Comparison of ENCODE assay signal across 10 cellular contexts in the genomic region with DNA sequence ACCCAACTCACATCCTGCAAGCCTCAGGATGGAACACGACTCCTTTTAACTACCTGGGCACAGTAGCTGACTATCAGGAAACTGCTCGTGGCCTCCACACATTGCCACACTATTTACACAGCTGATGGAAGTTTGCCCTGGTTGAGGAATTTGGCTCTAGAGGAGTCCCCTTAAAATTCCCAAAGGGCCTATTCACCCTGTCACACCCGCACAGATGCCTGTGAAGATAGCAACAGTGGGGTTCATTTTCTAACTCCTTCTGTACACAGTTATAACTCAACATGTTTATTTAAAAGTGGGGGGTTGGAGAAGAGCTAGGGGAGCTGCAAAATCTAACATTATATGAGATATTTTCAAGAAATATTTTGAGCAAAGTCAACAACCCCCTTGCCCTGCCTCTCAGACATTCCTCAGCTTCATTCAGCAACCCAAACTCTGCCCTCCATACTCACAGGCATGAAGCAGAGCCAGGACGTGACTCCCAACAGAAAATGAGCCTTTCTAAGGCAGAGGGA. TPM values are rescaled to one million over a fixed set of nuclear protein-coding genes. Genes with fewer than 3 reads are reported as not detected.
A peak's percentile ranks its signal among the peaks of the same experiment; 100 is the strongest.
DNase-seq lines count a peak whose midpoint lies in the region; ATAC-seq and TF ChIP-seq lines count a peak whose summit lies in the region.
"Had no signal": no experiment of that assay in that cellular context is flagged by ENCODE, and none has a peak within 500 bp of the region (broad histone marks: within the 10 kb centered on the region; RNA-seq: fewer than 3 reads in every experiment).

No MANE protein-coding gene starts in this region.

- in situ Hi-C loops in astrocyte of the spinal cord (cut with HindIII; ENCODE audit: low sequenced_read_pairs) = no loop called here

- peaks cover 0 to 25% (median 20%) of the 10 kb centered on the region in 5 donors for H3K4me1 ChIP-seq in subcutaneous abdominal adipose tissue (ENCODE audit: control insufficient read depth in 5 of 5, insufficient read depth in 5 of 5, low read length in 5 of 5)
- H3K4me1 ChIP-seq: adrenal gland had no signal

- DNase-seq in HS-5 (ENCODE audit: low read depth) = peak; percentile 34
- DNase-seq in astrocyte of the spinal cord (ENCODE audit: low read depth, low spot score) = peak; percentile 80
- DNase-seq in left lobe of liver (ENCODE audit: low spot score) = peak; percentile 49
- no peak for DNase-seq in 8988T
- DNase-seq in NK-92 (lab: John Stamatoyannopoulos, UW; ENCODE audit: unreplicated experiment) = no peak
- DNase-seq: activated CD4-positive, alpha-beta T cell treated with anti-CD3 and anti-CD28 coated beads for 48 hours; adrenal gland had no signal

- TF ChIP-seq CTCF in astrocyte of the spinal cord (IDR thresholded peaks at IDR 0.05; ENCODE audit: low read depth, low read length) = no peak

- H3K36me3 ChIP-seq in subcutaneous abdominal adipose tissue (ENCODE audit: control insufficient read depth in 5 of 5, insufficient read depth in 5 of 5, low read length in 5 of 5) = no peaks in the 10 kb centered on the region
- H3K36me3 ChIP-seq: adrenal gland had no signal

- no peaks in the 10 kb centered on the region for H3K9me3 ChIP-seq in subcutaneous abdominal adipose tissue (ENCODE audit: control insufficient read depth in 5 of 5, low read length in 5 of 5)
- H3K9me3 ChIP-seq: adrenal gland had no signal

- H3K27me3 ChIP-seq in subcutaneous abdominal adipose tissue (ENCODE audit: control insufficient read depth in 5 of 5, insufficient read depth in 4 of 5, low read length in 5 of 5) = no peaks in the 10 kb centered on the region
- H3K27me3 ChIP-seq: adrenal gland had no signal

- ATAC-seq in left lobe of liver (peak; percentile 92), GM18520 (IDR thresholded peaks at IDR 0.05; ENCODE audit: unreplicated experiment) (no peak), GM18498 (IDR thresholded peaks at IDR 0.05; ENCODE audit: unreplicated experiment) (no peak)

- peak overlapping the region; percentile 78 for H3K27ac ChIP-seq in subcutaneous abdominal adipose tissue (ENCODE audit: low read depth, low read length)

- H3K4me3 ChIP-seq in astrocyte of the spinal cord (ENCODE audit: low read depth, low read length) = no peak overlapping the region
- no peak overlapping the region for H3K4me3 ChIP-seq in subcutaneous abdominal adipose tissue (ENCODE audit: low read depth in 1 of 5, low read length in 5 of 5)
- H3K4me3 ChIP-seq: adrenal gland had no signal

- peak overlapping the region in 1 of 5 donors; percentile 10 for H3K9ac ChIP-seq in subcutaneous abdominal adipose tissue (ENCODE audit: low read length in 5 of 5)

RNA-seq across cellular contexts. Expression of a gene that starts 35.8 kb away (rescaled TPM):
- total RNA-seq in left lobe of liver = 16.8 TPM

Comparison
In these comparisons a context has a peak if more than half of its experiments do, and no peak if none do; other contexts are left out.
1. DNase-seq: peak in HS-5 (single experiment), astrocyte of the spinal cord (single experiment) and left lobe of liver (single experiment); none in 8988T (single experiment) and NK-92 (single experiment).